In genomic region chr13:113980489-113981064, GRCh38 we compare ENCODE assay signal across 15 cellular contexts. TPM values are rescaled to one million over a fixed set of nuclear protein-coding genes. Genes with fewer than 3 reads are reported as not detected.
DNase-seq lines count a peak whose midpoint lies in the region; ATAC-seq, FAIRE-seq and TF ChIP-seq lines count a peak whose summit lies in the region.
"Had no signal": no experiment of that assay in that cellular context is flagged by ENCODE, and none has a peak within 500 bp of the region (broad histone marks: within the 10 kb centered on the region; RNA-seq: fewer than 3 reads in every experiment).

No MANE protein-coding gene starts in this region.

- H3K36me3 Mint-ChIP-seq in astrocyte (ENCODE audit: low read depth, unreplicated experiment) = peaks cover 22% of the 10 kb centered on the region

- H3K4me3 ChIP-seq in astrocyte (ENCODE audit: insufficient read depth, low read depth, low read length) = no peak overlapping the region
- H3K4me3 ChIP-seq in mesenchymal stem cell (ENCODE audit: insufficient read depth in 1 of 2, low read depth in 1 of 2, low read length in 2 of 2) = no peak overlapping the region
- no peak overlapping the region for H3K4me3 ChIP-seq in upper lobe of right lung
- H3K4me3 ChIP-seq in H7 (ENCODE audit: insufficient read depth, low read depth, low read length) = no peak overlapping the region
- H3K4me3 ChIP-seq: GM23338, skin epidermis had no signal

- H3K4me1 ChIP-seq in astrocyte (ENCODE audit: insufficient read depth, low read length) (peaks cover 11% of the 10 kb centered on the region), mesenchymal stem cell (ENCODE audit: control insufficient read depth, insufficient read depth, low read depth, low read length) (peaks cover 31% of the 10 kb centered on the region), upper lobe of right lung (peaks cover 4% of the 10 kb centered on the region)

- TF ChIP-seq CTCF in astrocyte (IDR thresholded peaks at IDR 0.05; ENCODE audit: insufficient read depth, low read depth, low read length) (no peak), upper lobe of right lung (IDR thresholded peaks at IDR 0.05) (no peak)

- intact Hi-C loops in Right ventricle myocardium inferior (cut with DNase I) = no loop called here
- intact Hi-C loops in cardiac septum (cut with DNase I) = no loop called here
- intact Hi-C loops in upper lobe of right lung (cut with DNase I) = no loop called here

- H3K27me3 ChIP-seq in astrocyte (ENCODE audit: insufficient read depth, low read length) = no peaks in the 10 kb centered on the region
- H3K27me3 ChIP-seq in mesenchymal stem cell (ENCODE audit: control insufficient read depth in 1 of 2, insufficient read depth in 1 of 2, low read length in 2 of 2) = no peaks in the 10 kb centered on the region
- H3K27me3 ChIP-seq in upper lobe of right lung = no peaks in the 10 kb centered on the region
- no peaks in the 10 kb centered on the region for H3K27me3 ChIP-seq in H7 (ENCODE audit: control insufficient read depth, insufficient read depth, low read length)

- no peak overlapping the region for H3K14ac ChIP-seq in mesenchymal stem cell (ENCODE audit: low read length in 2 of 2)

- WGBS in mesenchymal stem cell = 95% methylated on average over 12 of the region's 12 CpGs

- no peaks in the 10 kb centered on the region for H3K9me3 Mint-ChIP-seq in astrocyte (ENCODE audit: unreplicated experiment)

- no peaks in the 10 kb centered on the region for H3K27me3 Mint-ChIP-seq in astrocyte (ENCODE audit: low read depth, unreplicated experiment)

- H4K20me1 ChIP-seq in astrocyte (ENCODE audit: insufficient read depth, low read length) = peaks cover 28% of the 10 kb centered on the region

- DNase-seq in Right ventricle myocardium inferior (ENCODE audit: missing footprints) (peak; percentile 28), cardiac septum (ENCODE audit: low spot score) (no peak), astrocyte (ENCODE audit: low read depth) (no peak), mesenchymal stem cell (no peak), upper lobe of right lung (peak; percentile 39), H7 (no peak)
- no peak for DNase-seq in activated naive CD4-positive, alpha-beta T cell treated with anti-CD3 and anti-CD28 coated beads, Interleukin-2, amount 50 U/mL, for 16 hours
- DNase-seq: activated CD4-positive, alpha-beta T cell treated with anti-CD3 and anti-CD28 coated beads for 48 hours; effector CD4-positive, alpha-beta T cell; Karpas-422; nucleus accumbens; T-helper 9 cell had no signal

- ATAC-seq in Right ventricle myocardium inferior = peak; percentile 24
- ATAC-seq in upper lobe of right lung = no peak
- no peak for ATAC-seq in HG03045 (IDR thresholded peaks at IDR 0.05; ENCODE audit: unreplicated experiment)
- ATAC-seq: GM23338 had no signal

- H3K4me2 ChIP-seq in astrocyte (ENCODE audit: low read length) = no peak overlapping the region
- no peak overlapping the region for H3K4me2 ChIP-seq in mesenchymal stem cell (ENCODE audit: low read length, poor library complexity, severe bottlenecking)
- H3K4me2 ChIP-seq: GM23338 had no signal

- H3K27ac Mint-ChIP-seq in astrocyte (ENCODE audit: unreplicated experiment) = no peak overlapping the region
- H3K27ac Mint-ChIP-seq: GM23338 had no signal

- H3K36me3 ChIP-seq in astrocyte (ENCODE audit: insufficient read depth, low read length) = peaks cover 17% of the 10 kb centered on the region
- H3K36me3 ChIP-seq in mesenchymal stem cell (ENCODE audit: control insufficient read depth in 1 of 2, insufficient read depth in 2 of 2, low read depth in 1 of 2, low read length in 2 of 2) = peaks cover 63% of the 10 kb centered on the region in 2 experiments
- H3K36me3 ChIP-seq in upper lobe of right lung = peaks cover 25% of the 10 kb centered on the region
- peaks cover 2% of the 10 kb centered on the region for H3K36me3 ChIP-seq in H7 (replicated peaks; ENCODE audit: control insufficient read depth, insufficient read depth, low read length)

- no peak for FAIRE-seq in astrocyte (lab: Jason Lieb, UNC)

- peak overlapping the region; percentile 55 for H3K4me3 Mint-ChIP-seq in astrocyte (ENCODE audit: unreplicated experiment)
- H3K4me3 Mint-ChIP-seq: GM23338 had no signal

- H4K91ac ChIP-seq in mesenchymal stem cell (ENCODE audit: low read length) = no peak overlapping the region

- H2BK120ac ChIP-seq in mesenchymal stem cell (ENCODE audit: low read depth, low read length) = no peak overlapping the region

- H3K9ac ChIP-seq in astrocyte (ENCODE audit: low read length) (no peak overlapping the region), mesenchymal stem cell (ENCODE audit: low read length) (no peak overlapping the region)

- no peak overlapping the region for H3K4ac ChIP-seq in mesenchymal stem cell (ENCODE audit: low read depth in 1 of 2, low read length in 2 of 2)

- H3K27ac ChIP-seq in astrocyte (ENCODE audit: low read depth, low read length) (no peak overlapping the region), mesenchymal stem cell (ENCODE audit: low read length, poor library complexity, severe bottlenecking) (peak overlapping the region; percentile 8), upper lobe of right lung (no peak overlapping the region)

- peaks cover 20% of the 10 kb centered on the region for H3K79me1 ChIP-seq in mesenchymal stem cell (replicated peaks; ENCODE audit: low read length, poor library complexity, severe bottlenecking)

- H3K18ac ChIP-seq in mesenchymal stem cell (ENCODE audit: low read depth in 1 of 2, low read length in 2 of 2) = no peak overlapping the region

- H3K4me1 Mint-ChIP-seq in astrocyte (ENCODE audit: low read depth, unreplicated experiment) = peaks cover 5% of the 10 kb centered on the region
- H3K4me1 Mint-ChIP-seq: GM23338 had no signal

- no peak overlapping the region for H3K23ac ChIP-seq in mesenchymal stem cell (ENCODE audit: low read length in 2 of 2)

- H2AFZ ChIP-seq in astrocyte (ENCODE audit: low read depth, low read length) (no peak overlapping the region), mesenchymal stem cell (ENCODE audit: low read depth, low read length) (no peak overlapping the region)
- H2AFZ ChIP-seq: GM23338 had no signal

- H3K79me2 ChIP-seq in astrocyte (ENCODE audit: insufficient read depth, low read length) = peaks cover 4% of the 10 kb centered on the region

- H2BK5ac ChIP-seq in mesenchymal stem cell (ENCODE audit: low read depth, low read length, poor library complexity, severe bottlenecking) = no peak overlapping the region

- H2BK15ac ChIP-seq in mesenchymal stem cell (ENCODE audit: low read depth, poor library complexity, severe bottlenecking) = no peak overlapping the region

- no peak overlapping the region for H4K8ac ChIP-seq in mesenchymal stem cell (ENCODE audit: low read length)

- H2AK5ac ChIP-seq in mesenchymal stem cell (ENCODE audit: low read length, severe bottlenecking) = peak overlapping the region; percentile 5

- H2BK12ac ChIP-seq in mesenchymal stem cell (ENCODE audit: low read length in 2 of 2) = no peak overlapping the region

- no peaks in the 10 kb centered on the region for H3K9me3 ChIP-seq in astrocyte (ENCODE audit: insufficient read depth, low read depth, low read length)
- no peaks in the 10 kb centered on the region for H3K9me3 ChIP-seq in mesenchymal stem cell (ENCODE audit: control insufficient read depth, low read length)
- H3K9me3 ChIP-seq in upper lobe of right lung = no peaks in the 10 kb centered on the region

RNA-seq across cellular contexts. Expression of gene C13orf46, which starts 6.7 kb away (rescaled TPM):
- 0.32 TPM for total RNA-seq in Right ventricle myocardium inferior
- total RNA-seq in cardiac septum = 0.40 TPM
- 3.0 and 5.0 TPM in 2 replicates for total RNA-seq in astrocyte
- polyA plus RNA-seq in mesenchymal stem cell (2013, experiment 1 of 2) = 0.43 TPM
- 0.45 TPM for polyA plus RNA-seq in mesenchymal stem cell (2013, experiment 2 of 2)
- total RNA-seq in upper lobe of right lung = 21.2 TPM
- total RNA-seq in H7 (2014; rRNA removed; shearing (Covaris generic)) = not detected in 2 replicates

Comparison
In these comparisons a context has a peak if more than half of its experiments do, and no peak if none do; other contexts are left out.
1. DNase-seq: peak in Right ventricle myocardium inferior (single experiment) and upper lobe of right lung (single experiment); none in cardiac septum (single experiment), astrocyte (single experiment), mesenchymal stem cell (single experiment), activated naive CD4-positive, alpha-beta T cell treated with anti-CD3 and anti-CD28 coated beads, Interleukin-2, amount 50 U/mL, for 16 hours (single experiment) and H7 (single experiment).